ENCODE assay signal across 1 cellular context in genomic region chr19:4385291-4386037, GRCh38.
A peak's percentile ranks its signal among the peaks of the same experiment; 100 is the strongest.
TF ChIP-seq lines count a peak whose summit lies in the region.

No MANE protein-coding gene starts in this region.

TF ChIP-seq in HepG2, 621 proteins besides CTCF, POLR2A, EP300 and RAD21 (continued from another document and continues in another):
- TF ChIP-seq ZNF800 (CRISPR knock-in tag; IDR thresholded peaks at IDR 0.05) (no peak), ZNF782 (CRISPR knock-in tag; IDR thresholded peaks at IDR 0.05; ENCODE audit: borderline replicate concordance) (no peak), FIP1L1 (IDR thresholded peaks at IDR 0.05; ENCODE audit: borderline replicate concordance, insufficient read depth, low read depth, low read length) (no peak), TGIF2 (CRISPR knock-in tag; IDR thresholded peaks at IDR 0.05) (no peak), RBAK (CRISPR knock-in tag; IDR thresholded peaks at IDR 0.05) (no peak), PRMT3 (CRISPR knock-in tag; IDR thresholded peaks at IDR 0.05; ENCODE audit: borderline replicate concordance, low read depth) (no peak), YEATS4 (CRISPR knock-in tag; IDR thresholded peaks at IDR 0.05; ENCODE audit: borderline replicate concordance) (no peak), SP5 (CRISPR knock-in tag; IDR thresholded peaks at IDR 0.05; ENCODE audit: borderline replicate concordance, low read depth) (0 out of 2 replicates have a peak, but pooled peaks have one; percentile 34), SIX1 (CRISPR knock-in tag; IDR thresholded peaks at IDR 0.05; ENCODE audit: borderline replicate concordance) (no peak), ZNF3 (CRISPR knock-in tag; IDR thresholded peaks at IDR 0.05) (no peak), THAP11 (CRISPR knock-in tag; IDR thresholded peaks at IDR 0.05) (no peak), ZC3H13 (CRISPR knock-in tag; IDR thresholded peaks at IDR 0.05) (no peak), RERE (CRISPR knock-in tag; IDR thresholded peaks at IDR 0.05; ENCODE audit: low read depth) (no peak), ZNF615 (CRISPR knock-in tag; IDR thresholded peaks at IDR 0.05; ENCODE audit: borderline replicate concordance) (no peak), ZBTB8A (CRISPR knock-in tag; IDR thresholded peaks at IDR 0.05; ENCODE audit: borderline replicate concordance, low read depth) (no peak), RFX5 (IDR thresholded peaks at IDR 0.05; ENCODE audit: low read depth, low read length) (no peak), ZNF850 (CRISPR knock-in tag; conservative IDR thresholded peaks at IDR 0.05) (no peak), SOX6 (IDR thresholded peaks at IDR 0.05) (no peak), SOX6 (CRISPR knock-in tag; IDR thresholded peaks at IDR 0.05) (0 out of 2 replicates have a peak, but pooled peaks have one; percentile 27), ZFP62 (CRISPR knock-in tag; IDR thresholded peaks at IDR 0.05) (no peak), ZNF512B (CRISPR knock-in tag; IDR thresholded peaks at IDR 0.05; ENCODE audit: borderline replicate concordance) (no peak), ZNF609 (CRISPR knock-in tag; IDR thresholded peaks at IDR 0.05; ENCODE audit: borderline replicate concordance) (no peak), ZNF790 (CRISPR knock-in tag; IDR thresholded peaks at IDR 0.05; ENCODE audit: borderline replicate concordance) (no peak), MED1 (CRISPR knock-in tag; IDR thresholded peaks at IDR 0.05) (peak; percentile 51; the same call in 1 of the 2 replicates), ZNF746 (CRISPR knock-in tag; IDR thresholded peaks at IDR 0.05) (peak; percentile 88; the same call in 1 of the 2 replicates), ZNF777 (CRISPR knock-in tag; IDR thresholded peaks at IDR 0.05) (no peak), NFE2L2 (IDR thresholded peaks at IDR 0.05; ENCODE audit: low read length) (no peak), ZNF138 (CRISPR knock-in tag; IDR thresholded peaks at IDR 0.05; ENCODE audit: low read depth) (no peak), ATF7 (IDR thresholded peaks at IDR 0.05) (no peak), ATF7 (CRISPR knock-in tag; IDR thresholded peaks at IDR 0.05) (no peak), ELF1 (CRISPR knock-in tag; IDR thresholded peaks at IDR 0.05) (no peak), HDAC2 (CRISPR knock-in tag; IDR thresholded peaks at IDR 0.05) (0 out of 2 replicates have a peak, but pooled peaks have one; percentile 28), GFI1 (CRISPR knock-in tag; IDR thresholded peaks at IDR 0.05; ENCODE audit: borderline replicate concordance) (peak; percentile 82), MAFF (IDR thresholded peaks at IDR 0.05; ENCODE audit: low read depth, low read length) (no peak), ETV5 (CRISPR knock-in tag; IDR thresholded peaks at IDR 0.05; ENCODE audit: borderline replicate concordance) (peak; percentile 71; the same call in 1 of the 2 replicates), ZBTB14 (CRISPR knock-in tag; IDR thresholded peaks at IDR 0.05) (no peak), E2F2 (CRISPR knock-in tag; IDR thresholded peaks at IDR 0.05; ENCODE audit: borderline replicate concordance) (no peak), ZNF546 (CRISPR knock-in tag; conservative IDR thresholded peaks at IDR 0.05) (no peak), ZNF704 (CRISPR knock-in tag; IDR thresholded peaks at IDR 0.05; ENCODE audit: borderline replicate concordance) (no peak), MXD3 (CRISPR knock-in tag; IDR thresholded peaks at IDR 0.05) (no peak), ZNF232 (CRISPR knock-in tag; IDR thresholded peaks at IDR 0.05; ENCODE audit: borderline replicate concordance) (0 out of 2 replicates have a peak, but pooled peaks have one; percentile 26), KDM3A (CRISPR knock-in tag; IDR thresholded peaks at IDR 0.05; ENCODE audit: low read depth) (no peak), NFYC (CRISPR knock-in tag; IDR thresholded peaks at IDR 0.05) (no peak), MXD4 (CRISPR knock-in tag; IDR thresholded peaks at IDR 0.05) (no peak), ZNF143 (CRISPR knock-in tag; IDR thresholded peaks at IDR 0.05) (no peak), ZBTB3 (CRISPR knock-in tag; IDR thresholded peaks at IDR 0.05; ENCODE audit: borderline replicate concordance, low read depth) (no peak), HNRNPK (IDR thresholded peaks at IDR 0.05; ENCODE audit: low read depth, low read length, poor library complexity, severe bottlenecking) (no peak), ZNF260 (CRISPR knock-in tag; IDR thresholded peaks at IDR 0.05; ENCODE audit: borderline replicate concordance, low read depth) (no peak), SMARCE1 (IDR thresholded peaks at IDR 0.05; ENCODE audit: borderline replicate concordance) (no peak), ZNF225 (CRISPR knock-in tag; IDR thresholded peaks at IDR 0.05) (no peak), HOXA7 (CRISPR knock-in tag; IDR thresholded peaks at IDR 0.05) (no peak), MATR3 (CRISPR knock-in tag; IDR thresholded peaks at IDR 0.05) (no peak)
